In genomic region chr2:123453046-123453445, GRCh38 we compare ENCODE assay signal across 34 cellular contexts.
"Had no signal": no experiment of that assay in that cellular context is flagged by ENCODE, and none has a peak within 500 bp of the region (broad histone marks: within the 10 kb centered on the region; RNA-seq: fewer than 3 reads in every experiment).

No MANE protein-coding gene starts in this region.

- H3K4me1 Mint-ChIP-seq: activated B cell treated with CpG ODN at 0.5 μM for 24 hours; activated CD4-positive, alpha-beta T cell treated with anti-CD3 and anti-CD28 coated beads, Interleukin-2, amount 10 ng/mL, durations not matched to agents 24 days and 14 days; activated naive CD4-positive, alpha-beta T cell treated with anti-CD3 and anti-CD28 coated beads, Interleukin-2, amount 10 ng/mL, durations not matched to agents 7 days and 5 days; activated naive CD4-positive, alpha-beta T cell treated with anti-CD3 and anti-CD28 coated beads, Interleukin-2, amount 50 U/mL, for 24 hours; activated naive CD8-positive, alpha-beta T cell treated with anti-CD3 and anti-CD28 coated beads, Interleukin-2, amount 10 ng/mL, durations not matched to agents 7 days and 5 days; activated naive CD8-positive, alpha-beta T cell treated with anti-CD3 and anti-CD28 coated beads, Interleukin-2, amount 50 U/mL, for 24 hours; central memory CD8-positive, alpha-beta T cell had no signal

- H3K9me3 ChIP-seq: ascending aorta had no signal

- H3K36me3 ChIP-seq: ascending aorta, cardiac muscle cell had no signal

- H3K4me3 Mint-ChIP-seq: activated B cell treated with CpG ODN at 0.5 μM for 24 hours; activated CD4-positive, alpha-beta memory T cell treated with anti-CD3 and anti-CD28 coated beads for 36 hours; activated CD4-positive, alpha-beta T cell treated with anti-CD3 and anti-CD28 coated beads, Interleukin-2, amount 10 ng/mL, durations not matched to agents 24 days and 14 days; activated CD8-positive, alpha-beta T cell treated with anti-CD3 and anti-CD28 coated beads for 36 hours; activated naive CD4-positive, alpha-beta T cell treated with anti-CD3 and anti-CD28 coated beads, Interleukin-2, amount 10 ng/mL, durations not matched to agents 7 days and 5 days; activated naive CD4-positive, alpha-beta T cell treated with anti-CD3 and anti-CD28 coated beads, Interleukin-2, amount 50 U/mL, for 24 hours; activated naive CD8-positive, alpha-beta T cell; activated naive CD8-positive, alpha-beta T cell treated with anti-CD3 and anti-CD28 coated beads, Interleukin-2, amount 10 ng/mL, durations not matched to agents 7 days and 5 days; activated naive CD8-positive, alpha-beta T cell treated with anti-CD3 and anti-CD28 coated beads, Interleukin-2, amount 50 U/mL, for 24 hours; activated T-cell treated with anti-CD3 and anti-CD28 coated beads, Interleukin-2, amount 50 U/mL, for 24 hours; brain; central memory CD8-positive, alpha-beta T cell; T-helper 1 cell treated with Interleukin-12 subunit alpha and Interleukin-12 subunit beta and Interleukin-4 antibody, amounts not matched to agents 30 μg/mL and 1 μg/mL, for 36 hours had no signal

- ATAC-seq: activated CD8-positive, alpha-beta T cell treated with anti-CD3 and anti-CD28 coated beads for 36 hours; activated naive CD8-positive, alpha-beta T cell treated with anti-CD3 and anti-CD28 coated beads, Interleukin-2, amount 50 U/mL, for 24 hours had no signal

- FAIRE-seq: bronchial epithelial cell, TTC549 had no signal

- H3K27ac ChIP-seq: ascending aorta, cardiac muscle cell, VCaP had no signal

- H3K4me1 ChIP-seq: ascending aorta had no signal

- H3K27ac Mint-ChIP-seq: activated B cell treated with CpG ODN at 0.5 μM for 24 hours; activated CD4-positive, alpha-beta memory T cell treated with anti-CD3 and anti-CD28 coated beads for 36 hours; activated CD4-positive, alpha-beta T cell treated with anti-CD3 and anti-CD28 coated beads, Interleukin-2, amount 10 ng/mL, durations not matched to agents 24 days and 14 days; activated CD8-positive, alpha-beta T cell treated with anti-CD3 and anti-CD28 coated beads for 36 hours; activated naive CD4-positive, alpha-beta T cell treated with anti-CD3 and anti-CD28 coated beads, Interleukin-2, amount 10 ng/mL, durations not matched to agents 7 days and 5 days; activated naive CD4-positive, alpha-beta T cell treated with anti-CD3 and anti-CD28 coated beads, Interleukin-2, amount 50 U/mL, for 24 hours; activated naive CD8-positive, alpha-beta T cell; activated naive CD8-positive, alpha-beta T cell treated with anti-CD3 and anti-CD28 coated beads, Interleukin-2, amount 10 ng/mL, durations not matched to agents 7 days and 5 days; activated naive CD8-positive, alpha-beta T cell treated with anti-CD3 and anti-CD28 coated beads, Interleukin-2, amount 50 U/mL, for 24 hours; activated T-cell treated with anti-CD3 and anti-CD28 coated beads, Interleukin-2, amount 50 U/mL, for 24 hours; activated T-helper 2 cell treated with anti-CD3 and anti-CD28 coated beads, Interferon-gamma antibody, Interleukin-2, Interleukin-4, amounts not matched to agents 10 μg/mL and 5 μg/mL and 100 μg/mL, durations not matched to agents 14 hours and 24 hours and 36 hours; T-helper 1 cell treated with Interleukin-12 subunit alpha and Interleukin-12 subunit beta and Interleukin-4 antibody, amounts not matched to agents 30 μg/mL and 1 μg/mL, for 36 hours had no signal

- H3K27me3 ChIP-seq: ascending aorta, cardiac muscle cell had no signal

- H3K9me3 Mint-ChIP-seq: brain had no signal

- H3K36me3 Mint-ChIP-seq: activated CD4-positive, alpha-beta memory T cell treated with anti-CD3 and anti-CD28 coated beads for 36 hours; activated naive CD4-positive, alpha-beta T cell treated with anti-CD3 and anti-CD28 coated beads, Interleukin-2, amount 10 ng/mL, durations not matched to agents 7 days and 5 days; activated naive CD4-positive, alpha-beta T cell treated with anti-CD3 and anti-CD28 coated beads, Interleukin-2, amount 50 U/mL, for 24 hours; activated naive CD8-positive, alpha-beta T cell; activated naive CD8-positive, alpha-beta T cell treated with anti-CD3 and anti-CD28 coated beads, Interleukin-2, amount 10 ng/mL, durations not matched to agents 7 days and 5 days; brain had no signal

- H3K27me3 Mint-ChIP-seq: activated B cell treated with CpG ODN at 0.5 μM for 24 hours; activated CD4-positive, alpha-beta memory T cell treated with anti-CD3 and anti-CD28 coated beads for 36 hours; activated CD4-positive, alpha-beta T cell treated with anti-CD3 and anti-CD28 coated beads, Interleukin-2, amount 10 ng/mL, durations not matched to agents 24 days and 14 days; activated CD8-positive, alpha-beta T cell treated with anti-CD3 and anti-CD28 coated beads for 36 hours; activated naive CD4-positive, alpha-beta T cell treated with anti-CD3 and anti-CD28 coated beads, Interleukin-2, amount 10 ng/mL, durations not matched to agents 7 days and 5 days; activated naive CD4-positive, alpha-beta T cell treated with anti-CD3 and anti-CD28 coated beads, Interleukin-2, amount 50 U/mL, for 24 hours; activated naive CD8-positive, alpha-beta T cell; activated naive CD8-positive, alpha-beta T cell treated with anti-CD3 and anti-CD28 coated beads, Interleukin-2, amount 10 ng/mL, durations not matched to agents 7 days and 5 days; activated naive CD8-positive, alpha-beta T cell treated with anti-CD3 and anti-CD28 coated beads, Interleukin-2, amount 50 U/mL, for 24 hours; activated T-cell treated with anti-CD3 and anti-CD28 coated beads, Interleukin-2, amount 50 U/mL, for 24 hours; central memory CD8-positive, alpha-beta T cell had no signal

- H3K4me3 ChIP-seq: ascending aorta, cardiac muscle cell had no signal

- DNase-seq: activated B cell treated with CpG ODN at 0.5 μM for 24 hours; activated CD4-positive, alpha-beta memory T cell treated with anti-CD3 and anti-CD28 coated beads for 36 hours; activated CD4-positive, alpha-beta T cell treated with anti-CD3 and anti-CD28 coated beads for 4 hours; activated CD4-positive, alpha-beta T cell treated with anti-CD3 and anti-CD28 coated beads, Interleukin-2, amount 10 ng/mL, durations not matched to agents 24 days and 14 days; activated CD4-positive, alpha-beta T cell treated with anti-CD3 and anti-CD28 coated beads, Interleukin-2, amount 50 U/mL, for 1 hour; activated CD4-positive, alpha-beta T cell treated with anti-CD3 and anti-CD28 coated beads, Interleukin-2, amount 50 U/mL, for 4 hours; activated CD4-positive, CD25-positive, alpha-beta regulatory T cell treated with anti-CD3 and anti-CD28 coated beads, Interleukin-2, amount 50 U/mL, for 72 hours; activated CD8-positive, alpha-beta memory T cell treated with anti-CD3 and anti-CD28 coated beads, Interleukin-2, amount 50 U/mL, for 4 hours; activated CD8-positive, alpha-beta T cell treated with anti-CD3 and anti-CD28 coated beads for 36 hours; activated effector memory CD4-positive, alpha-beta T cell treated with Interleukin-2 at 50 U/mL for 16 hours; activated gamma-delta T cell; activated naive CD4-positive, alpha-beta T cell treated with anti-CD3 and anti-CD28 coated beads, Interleukin-2, amount 10 ng/mL, durations not matched to agents 7 days and 5 days; activated naive CD4-positive, alpha-beta T cell treated with Interleukin-2 at 50 U/mL for 16 hours; activated naive CD8-positive, alpha-beta T cell treated with anti-CD3 and anti-CD28 coated beads, Interleukin-2, amount 10 ng/mL, durations not matched to agents 7 days and 5 days; activated naive CD8-positive, alpha-beta T cell treated with anti-CD3 and anti-CD28 coated beads, Interleukin-2, amount 50 U/mL, for 24 hours; activated T-cell treated with anti-CD3 and anti-CD28 coated beads, Interleukin-2, amount 50 U/mL, for 24 hours; activated T-cell treated with anti-CD3 and anti-CD28 coated beads, Interleukin-2, amount 50 U/mL, for 48 hours; amygdala; anterior cingulate cortex; caudate nucleus; cerebellar nuclear complex; T-helper 1 cell; T-helper 2 cell had no signal
